1 cellular context compared by ENCODE assay signal in the genomic region with DNA sequence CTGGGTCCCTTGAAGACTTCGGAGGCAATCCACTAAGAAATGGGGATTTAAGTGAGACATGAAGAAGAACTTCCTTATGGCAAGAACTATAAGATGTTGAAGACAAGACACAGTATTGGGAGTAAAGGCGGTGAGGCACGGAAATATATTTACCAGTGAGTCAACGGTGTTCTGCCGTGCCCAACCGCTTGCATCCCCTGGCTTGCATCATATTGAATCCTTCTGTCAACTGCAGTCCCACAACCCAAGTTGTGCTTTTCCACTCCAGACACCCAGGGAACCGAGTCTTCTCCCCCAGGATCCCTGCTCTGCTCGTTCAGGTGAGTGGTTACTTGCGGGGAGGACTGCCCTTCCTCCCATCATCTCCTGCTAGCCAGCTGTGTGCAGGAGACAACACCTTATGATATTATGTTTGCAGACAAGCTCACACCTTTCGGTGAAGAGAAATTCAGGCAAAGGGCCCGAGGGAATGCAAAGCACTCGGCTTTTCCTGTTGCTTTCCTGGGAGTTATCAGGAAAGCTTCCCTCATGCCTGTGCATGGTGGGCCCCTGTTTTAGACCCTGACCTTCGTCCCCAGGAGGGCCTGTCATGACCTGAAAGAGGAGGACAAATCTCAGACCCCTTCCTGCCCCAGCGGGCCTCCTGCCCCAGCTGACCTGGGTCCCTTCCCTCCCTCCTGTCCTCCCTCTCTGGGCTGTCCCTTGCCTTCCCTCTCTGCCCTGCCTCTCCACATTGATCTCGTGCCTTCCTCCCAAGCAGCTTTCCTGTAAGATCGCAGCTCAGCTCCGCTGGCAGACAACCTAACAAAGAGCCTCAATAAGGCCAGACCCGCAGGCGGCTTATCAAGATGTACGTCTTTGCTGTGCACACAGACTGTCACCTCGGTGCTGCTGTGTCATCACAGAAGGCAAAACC.
TF ChIP-seq lines count a peak whose summit lies in the region.

No MANE protein-coding gene starts in this region.

TF ChIP-seq in HepG2, 621 proteins besides CTCF, POLR2A, EP300 and RAD21 (continued from another document and continues in another):
- TF ChIP-seq, protein P1, sequence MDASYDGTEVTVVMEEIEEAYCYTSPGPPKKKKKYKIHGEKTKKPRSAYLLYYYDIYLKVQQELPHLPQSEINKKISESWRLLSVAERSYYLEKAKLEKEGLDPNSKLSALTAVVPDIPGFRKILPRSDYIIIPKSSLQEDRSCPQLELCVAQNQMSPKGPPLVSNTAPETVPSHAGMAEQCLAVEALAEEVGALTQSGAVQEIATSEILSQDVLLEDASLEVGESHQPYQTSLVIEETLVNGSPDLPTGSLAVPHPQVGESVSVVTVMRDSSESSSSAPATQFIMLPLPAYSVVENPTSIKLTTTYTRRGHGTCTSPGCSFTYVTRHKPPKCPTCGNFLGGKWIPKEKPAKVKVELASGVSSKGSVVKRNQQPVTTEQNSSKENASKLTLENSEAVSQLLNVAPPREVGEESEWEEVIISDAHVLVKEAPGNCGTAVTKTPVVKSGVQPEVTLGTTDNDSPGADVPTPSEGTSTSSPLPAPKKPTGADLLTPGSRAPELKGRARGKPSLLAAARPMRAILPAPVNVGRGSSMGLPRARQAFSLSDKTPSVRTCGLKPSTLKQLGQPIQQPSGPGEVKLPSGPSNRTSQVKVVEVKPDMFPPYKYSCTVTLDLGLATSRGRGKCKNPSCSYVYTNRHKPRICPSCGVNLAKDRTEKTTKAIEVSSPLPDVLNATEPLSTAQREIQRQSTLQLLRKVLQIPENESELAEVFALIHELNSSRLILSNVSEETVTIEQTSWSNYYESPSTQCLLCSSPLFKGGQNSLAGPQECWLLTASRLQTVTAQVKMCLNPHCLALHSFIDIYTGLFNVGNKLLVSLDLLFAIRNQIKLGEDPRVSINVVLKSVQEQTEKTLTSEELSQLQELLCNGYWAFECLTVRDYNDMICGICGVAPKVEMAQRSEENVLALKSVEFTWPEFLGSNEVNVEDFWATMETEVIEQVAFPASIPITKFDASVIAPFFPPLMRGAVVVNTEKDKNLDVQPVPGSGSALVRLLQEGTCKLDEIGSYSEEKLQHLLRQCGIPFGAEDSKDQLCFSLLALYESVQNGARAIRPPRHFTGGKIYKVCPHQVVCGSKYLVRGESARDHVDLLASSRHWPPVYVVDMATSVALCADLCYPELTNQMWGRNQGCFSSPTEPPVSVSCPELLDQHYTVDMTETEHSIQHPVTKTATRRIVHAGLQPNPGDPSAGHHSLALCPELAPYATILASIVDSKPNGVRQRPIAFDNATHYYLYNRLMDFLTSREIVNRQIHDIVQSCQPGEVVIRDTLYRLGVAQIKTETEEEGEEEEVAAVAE (CRISPR knock-in tag; IDR thresholded peaks at IDR 0.05; ENCODE audit: borderline replicate concordance), result no peak
- no peak for TF ChIP-seq MTA3 (CRISPR knock-in tag; IDR thresholded peaks at IDR 0.05)
- TF ChIP-seq SIX4 (CRISPR knock-in tag; IDR thresholded peaks at IDR 0.05), result no peak
- no peak for TF ChIP-seq ARNT (IDR thresholded peaks at IDR 0.05)
- TF ChIP-seq, protein P2, sequence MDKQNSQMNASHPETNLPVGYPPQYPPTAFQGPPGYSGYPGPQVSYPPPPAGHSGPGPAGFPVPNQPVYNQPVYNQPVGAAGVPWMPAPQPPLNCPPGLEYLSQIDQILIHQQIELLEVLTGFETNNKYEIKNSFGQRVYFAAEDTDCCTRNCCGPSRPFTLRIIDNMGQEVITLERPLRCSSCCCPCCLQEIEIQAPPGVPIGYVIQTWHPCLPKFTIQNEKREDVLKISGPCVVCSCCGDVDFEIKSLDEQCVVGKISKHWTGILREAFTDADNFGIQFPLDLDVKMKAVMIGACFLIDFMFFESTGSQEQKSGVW (CRISPR knock-in tag; IDR thresholded peaks at IDR 0.05; ENCODE audit: borderline replicate concordance), result no peak
- TF ChIP-seq NR2C2 (CRISPR knock-in tag; IDR thresholded peaks at IDR 0.05; ENCODE audit: borderline replicate concordance), result peak; percentile 54; the same call in 1 of the 2 replicates
- no peak for TF ChIP-seq PCBP2 (optimal IDR thresholded peaks at IDR 0.05; ENCODE audit: low read depth, low read length, poor library complexity, severe bottlenecking)
- peak; percentile 90 for TF ChIP-seq ESRRA (CRISPR knock-in tag; IDR thresholded peaks at IDR 0.05; ENCODE audit: low read depth)
- TF ChIP-seq BRD4 (CRISPR knock-in tag; IDR thresholded peaks at IDR 0.05), result no peak
- TF ChIP-seq MATR3 (CRISPR knock-in tag; IDR thresholded peaks at IDR 0.05), result no peak
- no peak for TF ChIP-seq RFXAP (CRISPR knock-in tag; IDR thresholded peaks at IDR 0.05; ENCODE audit: borderline replicate concordance)
- TF ChIP-seq, protein P3, sequence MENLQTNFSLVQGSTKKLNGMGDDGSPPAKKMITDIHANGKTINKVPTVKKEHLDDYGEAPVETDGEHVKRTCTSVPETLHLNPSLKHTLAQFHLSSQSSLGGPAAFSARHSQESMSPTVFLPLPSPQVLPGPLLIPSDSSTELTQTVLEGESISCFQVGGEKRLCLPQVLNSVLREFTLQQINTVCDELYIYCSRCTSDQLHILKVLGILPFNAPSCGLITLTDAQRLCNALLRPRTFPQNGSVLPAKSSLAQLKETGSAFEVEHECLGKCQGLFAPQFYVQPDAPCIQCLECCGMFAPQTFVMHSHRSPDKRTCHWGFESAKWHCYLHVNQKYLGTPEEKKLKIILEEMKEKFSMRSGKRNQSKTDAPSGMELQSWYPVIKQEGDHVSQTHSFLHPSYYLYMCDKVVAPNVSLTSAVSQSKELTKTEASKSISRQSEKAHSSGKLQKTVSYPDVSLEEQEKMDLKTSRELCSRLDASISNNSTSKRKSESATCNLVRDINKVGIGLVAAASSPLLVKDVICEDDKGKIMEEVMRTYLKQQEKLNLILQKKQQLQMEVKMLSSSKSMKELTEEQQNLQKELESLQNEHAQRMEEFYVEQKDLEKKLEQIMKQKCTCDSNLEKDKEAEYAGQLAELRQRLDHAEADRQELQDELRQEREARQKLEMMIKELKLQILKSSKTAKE (CRISPR knock-in tag; IDR thresholded peaks at IDR 0.05; ENCODE audit: borderline replicate concordance), result no peak; the same call in 1 of the 2 replicates
- peak; percentile 11 for TF ChIP-seq TEAD3 (CRISPR knock-in tag; optimal IDR thresholded peaks at IDR 0.05; ENCODE audit: borderline replicate concordance)
- TF ChIP-seq, protein P4, sequence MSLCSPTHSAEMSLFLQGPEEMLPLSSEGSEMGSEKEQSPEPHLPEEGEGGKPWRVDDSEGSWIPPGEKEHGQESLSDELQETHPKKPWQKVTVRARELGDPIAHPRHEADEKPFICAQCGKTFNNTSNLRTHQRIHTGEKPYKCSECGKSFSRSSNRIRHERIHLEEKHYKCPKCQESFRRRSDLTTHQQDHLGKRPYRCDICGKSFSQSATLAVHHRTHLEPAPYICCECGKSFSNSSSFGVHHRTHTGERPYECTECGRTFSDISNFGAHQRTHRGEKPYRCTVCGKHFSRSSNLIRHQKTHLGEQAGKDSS (CRISPR knock-in tag; IDR thresholded peaks at IDR 0.05; ENCODE audit: borderline replicate concordance, low read depth), result no peak
- TF ChIP-seq POGZ (CRISPR knock-in tag; IDR thresholded peaks at IDR 0.05), result no peak
- no peak for TF ChIP-seq ZNF605 (CRISPR knock-in tag; IDR thresholded peaks at IDR 0.05)
- TF ChIP-seq ZNF678 (CRISPR knock-in tag; IDR thresholded peaks at IDR 0.05), result no peak
- TF ChIP-seq, protein P5, sequence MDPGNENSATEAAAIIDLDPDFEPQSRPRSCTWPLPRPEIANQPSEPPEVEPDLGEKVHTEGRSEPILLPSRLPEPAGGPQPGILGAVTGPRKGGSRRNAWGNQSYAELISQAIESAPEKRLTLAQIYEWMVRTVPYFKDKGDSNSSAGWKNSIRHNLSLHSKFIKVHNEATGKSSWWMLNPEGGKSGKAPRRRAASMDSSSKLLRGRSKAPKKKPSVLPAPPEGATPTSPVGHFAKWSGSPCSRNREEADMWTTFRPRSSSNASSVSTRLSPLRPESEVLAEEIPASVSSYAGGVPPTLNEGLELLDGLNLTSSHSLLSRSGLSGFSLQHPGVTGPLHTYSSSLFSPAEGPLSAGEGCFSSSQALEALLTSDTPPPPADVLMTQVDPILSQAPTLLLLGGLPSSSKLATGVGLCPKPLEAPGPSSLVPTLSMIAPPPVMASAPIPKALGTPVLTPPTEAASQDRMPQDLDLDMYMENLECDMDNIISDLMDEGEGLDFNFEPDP (CRISPR knock-in tag; conservative IDR thresholded peaks at IDR 0.05), result no peak
- TF ChIP-seq, protein P6, sequence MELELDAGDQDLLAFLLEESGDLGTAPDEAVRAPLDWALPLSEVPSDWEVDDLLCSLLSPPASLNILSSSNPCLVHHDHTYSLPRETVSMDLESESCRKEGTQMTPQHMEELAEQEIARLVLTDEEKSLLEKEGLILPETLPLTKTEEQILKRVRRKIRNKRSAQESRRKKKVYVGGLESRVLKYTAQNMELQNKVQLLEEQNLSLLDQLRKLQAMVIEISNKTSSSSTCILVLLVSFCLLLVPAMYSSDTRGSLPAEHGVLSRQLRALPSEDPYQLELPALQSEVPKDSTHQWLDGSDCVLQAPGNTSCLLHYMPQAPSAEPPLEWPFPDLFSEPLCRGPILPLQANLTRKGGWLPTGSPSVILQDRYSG (CRISPR knock-in tag; IDR thresholded peaks at IDR 0.05), result no peak
- 0 out of 2 replicates have a peak, but pooled peaks have one; percentile 57 for TF ChIP-seq ZNF543 (CRISPR knock-in tag; IDR thresholded peaks at IDR 0.05)
- TF ChIP-seq ZNF703 (CRISPR knock-in tag; IDR thresholded peaks at IDR 0.05; ENCODE audit: borderline replicate concordance), result no peak
- no peak for TF ChIP-seq NRL (CRISPR knock-in tag; IDR thresholded peaks at IDR 0.05; ENCODE audit: borderline replicate concordance)
- TF ChIP-seq, protein P7, sequence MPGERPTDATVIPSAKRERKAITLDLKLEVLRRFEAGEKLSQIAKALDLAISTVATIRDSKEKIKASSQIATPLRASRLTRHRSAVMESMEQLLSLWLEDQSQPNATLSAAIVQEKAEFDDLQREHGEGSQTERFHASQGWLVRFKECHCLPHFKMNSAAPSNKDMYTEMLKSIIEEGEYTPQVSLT (CRISPR knock-in tag; IDR thresholded peaks at IDR 0.05; ENCODE audit: borderline replicate concordance, low read depth), result no peak
- TF ChIP-seq PITX1 (CRISPR knock-in tag; IDR thresholded peaks at IDR 0.05), result 0 out of 2 replicates have a peak, but pooled peaks have one; percentile 34
- TF ChIP-seq ZFP90 (CRISPR knock-in tag; IDR thresholded peaks at IDR 0.05; ENCODE audit: borderline replicate concordance), result no peak
- no peak for TF ChIP-seq ARNT2 (CRISPR knock-in tag; IDR thresholded peaks at IDR 0.05; ENCODE audit: low read depth)
- TF ChIP-seq ZNF607 (CRISPR knock-in tag; IDR thresholded peaks at IDR 0.05; ENCODE audit: borderline replicate concordance), result no peak
- TF ChIP-seq ZSCAN29 (CRISPR knock-in tag; conservative IDR thresholded peaks at IDR 0.05), result peak; percentile 60; the same call in 1 of the 2 replicates
- TF ChIP-seq, protein P8, sequence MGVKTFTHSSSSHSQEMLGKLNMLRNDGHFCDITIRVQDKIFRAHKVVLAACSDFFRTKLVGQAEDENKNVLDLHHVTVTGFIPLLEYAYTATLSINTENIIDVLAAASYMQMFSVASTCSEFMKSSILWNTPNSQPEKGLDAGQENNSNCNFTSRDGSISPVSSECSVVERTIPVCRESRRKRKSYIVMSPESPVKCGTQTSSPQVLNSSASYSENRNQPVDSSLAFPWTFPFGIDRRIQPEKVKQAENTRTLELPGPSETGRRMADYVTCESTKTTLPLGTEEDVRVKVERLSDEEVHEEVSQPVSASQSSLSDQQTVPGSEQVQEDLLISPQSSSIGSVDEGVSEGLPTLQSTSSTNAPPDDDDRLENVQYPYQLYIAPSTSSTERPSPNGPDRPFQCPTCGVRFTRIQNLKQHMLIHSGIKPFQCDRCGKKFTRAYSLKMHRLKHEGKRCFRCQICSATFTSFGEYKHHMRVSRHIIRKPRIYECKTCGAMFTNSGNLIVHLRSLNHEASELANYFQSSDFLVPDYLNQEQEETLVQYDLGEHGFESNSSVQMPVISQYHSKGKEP (CRISPR knock-in tag; IDR thresholded peaks at IDR 0.05), result no peak
- TF ChIP-seq, protein P9, sequence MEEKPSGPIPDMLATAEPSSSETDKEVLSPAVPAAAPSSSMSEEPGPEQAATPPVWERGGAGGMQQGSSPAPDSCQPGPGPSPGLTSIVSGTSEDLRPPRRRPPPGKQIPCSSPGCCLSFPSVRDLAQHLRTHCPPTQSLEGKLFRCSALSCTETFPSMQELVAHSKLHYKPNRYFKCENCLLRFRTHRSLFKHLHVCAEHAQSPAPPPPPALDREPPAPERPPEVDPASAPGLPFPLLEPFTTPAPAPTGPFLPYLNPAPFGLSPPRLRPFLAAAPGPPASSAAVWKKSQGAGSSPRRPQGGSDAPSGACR (CRISPR knock-in tag; IDR thresholded peaks at IDR 0.05), result no peak
- no peak for TF ChIP-seq RCOR2 (CRISPR knock-in tag; IDR thresholded peaks at IDR 0.05)
- no peak for TF ChIP-seq ZNF790 (CRISPR knock-in tag; IDR thresholded peaks at IDR 0.05; ENCODE audit: borderline replicate concordance)
- no peak for TF ChIP-seq FOXM1 (CRISPR knock-in tag; IDR thresholded peaks at IDR 0.05)
- TF ChIP-seq TBX2 (CRISPR knock-in tag; IDR thresholded peaks at IDR 0.05; ENCODE audit: borderline replicate concordance), result no peak; the same call in 1 of the 2 replicates
- TF ChIP-seq RBAK (CRISPR knock-in tag; IDR thresholded peaks at IDR 0.05), result no peak
- TF ChIP-seq, protein P10, sequence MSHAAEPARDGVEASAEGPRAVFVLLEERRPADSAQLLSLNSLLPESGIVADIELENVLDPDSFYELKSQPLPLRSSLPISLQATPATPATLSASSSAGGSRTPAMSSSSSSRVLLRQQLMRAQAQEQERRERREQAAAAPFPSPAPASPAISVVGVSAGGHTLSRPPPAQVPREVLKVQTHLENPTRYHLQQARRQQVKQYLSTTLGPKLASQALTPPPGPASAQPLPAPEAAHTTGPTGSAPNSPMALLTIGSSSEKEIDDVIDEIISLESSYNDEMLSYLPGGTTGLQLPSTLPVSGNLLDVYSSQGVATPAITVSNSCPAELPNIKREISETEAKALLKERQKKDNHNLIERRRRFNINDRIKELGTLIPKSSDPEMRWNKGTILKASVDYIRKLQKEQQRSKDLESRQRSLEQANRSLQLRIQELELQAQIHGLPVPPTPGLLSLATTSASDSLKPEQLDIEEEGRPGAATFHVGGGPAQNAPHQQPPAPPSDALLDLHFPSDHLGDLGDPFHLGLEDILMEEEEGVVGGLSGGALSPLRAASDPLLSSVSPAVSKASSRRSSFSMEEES (CRISPR knock-in tag; IDR thresholded peaks at IDR 0.05), result no peak
- peak; percentile 78; the same call in 1 of the 2 replicates for TF ChIP-seq ZBTB7B (CRISPR knock-in tag; IDR thresholded peaks at IDR 0.05)
- no peak for TF ChIP-seq SNAPC2 (CRISPR knock-in tag; IDR thresholded peaks at IDR 0.05)
- peak; percentile 83 for TF ChIP-seq NR2F6 (IDR thresholded peaks at IDR 0.05)
- peak; percentile 75 for TF ChIP-seq NR2F6 (CRISPR knock-in tag; IDR thresholded peaks at IDR 0.05)
- TF ChIP-seq, protein P11, sequence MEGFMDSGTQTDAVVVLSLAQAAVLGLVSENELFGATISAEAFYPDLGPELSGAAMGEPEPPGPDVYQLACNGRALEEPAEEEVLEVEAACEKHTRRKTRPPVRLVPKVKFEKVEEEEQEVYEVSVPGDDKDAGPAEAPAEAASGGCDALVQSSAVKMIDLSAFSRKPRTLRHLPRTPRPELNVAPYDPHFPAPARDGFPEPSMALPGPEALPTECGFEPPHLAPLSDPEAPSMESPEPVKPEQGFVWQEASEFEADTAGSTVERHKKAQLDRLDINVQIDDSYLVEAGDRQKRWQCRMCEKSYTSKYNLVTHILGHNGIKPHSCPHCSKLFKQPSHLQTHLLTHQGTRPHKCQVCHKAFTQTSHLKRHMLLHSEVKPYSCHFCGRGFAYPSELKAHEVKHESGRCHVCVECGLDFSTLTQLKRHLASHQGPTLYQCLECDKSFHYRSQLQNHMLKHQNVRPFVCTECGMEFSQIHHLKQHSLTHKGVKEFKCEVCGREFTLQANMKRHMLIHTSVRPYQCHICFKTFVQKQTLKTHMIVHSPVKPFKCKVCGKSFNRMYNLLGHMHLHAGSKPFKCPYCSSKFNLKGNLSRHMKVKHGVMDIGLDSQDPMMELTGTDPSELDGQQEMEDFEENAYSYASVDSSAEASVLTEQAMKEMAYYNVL (CRISPR knock-in tag; IDR thresholded peaks at IDR 0.05; ENCODE audit: borderline replicate concordance), result peak; percentile 60; the same call in 1 of the 2 replicates
- TF ChIP-seq ZNF761 (CRISPR knock-in tag; conservative IDR thresholded peaks at IDR 0.05), result no peak
- no peak for TF ChIP-seq ZFP62 (CRISPR knock-in tag; IDR thresholded peaks at IDR 0.05)
